Comparison of ENCODE assay signal across 9 cellular contexts in genomic region chr11:14414470-14415461, GRCh38. TPM values are rescaled to one million over a fixed set of nuclear protein-coding genes. Genes with fewer than 3 reads are reported as not detected.
DNase-seq lines count a peak whose midpoint lies in the region; ATAC-seq and TF ChIP-seq lines count a peak whose summit lies in the region.
"Had no signal": no experiment of that assay in that cellular context is flagged by ENCODE, and none has a peak within 500 bp of the region (broad histone marks: within the 10 kb centered on the region; RNA-seq: fewer than 3 reads in every experiment).

No MANE protein-coding gene starts in this region.

- no peak overlapping the region for H3K27ac ChIP-seq in CD4-positive, CD25-positive, alpha-beta regulatory T cell (ENCODE audit: insufficient read depth, low read length, poor library complexity, severe bottlenecking)
- no peak overlapping the region for H3K27ac ChIP-seq in SK-N-SH (ENCODE audit: low read depth in 2 of 2, low read length in 1 of 2)
- H3K27ac ChIP-seq: epithelial cell of prostate had no signal

- POLR2A ChIA-PET in SK-N-SH (lab: Yijun Ruan, JAX): no interaction called here

- H3K4me1 ChIP-seq in CD4-positive, CD25-positive, alpha-beta regulatory T cell (ENCODE audit: control insufficient read depth, insufficient read depth, low read length, poor library complexity, severe bottlenecking): peaks cover 20% of the 10 kb centered on the region
- H3K4me1 ChIP-seq in SK-N-SH (ENCODE audit: control insufficient read depth in 1 of 2, insufficient read depth in 2 of 2, low read depth in 1 of 2, low read length in 1 of 2): peaks cover 8 to 12% of the 10 kb centered on the region in 2 experiments; a peak in 3 of 4 replicates

- no peak for TF ChIP-seq RAD21 in SK-N-SH (IDR thresholded peaks at IDR 0.05; ENCODE audit: low read length)

- no peaks in the 10 kb centered on the region for H3K27me3 Mint-ChIP-seq in CD4-positive, CD25-positive, alpha-beta regulatory T cell

- H3K9ac ChIP-seq in SK-N-SH: no peak overlapping the region

- no peaks in the 10 kb centered on the region for H3K79me2 ChIP-seq in SK-N-SH (ENCODE audit: insufficient read depth)

- H3K36me3 Mint-ChIP-seq in CD4-positive, CD25-positive, alpha-beta regulatory T cell: no peaks in the 10 kb centered on the region
- H3K36me3 Mint-ChIP-seq in activated naive CD4-positive, alpha-beta T cell treated with anti-CD3 and anti-CD28 coated beads, Interleukin-2, amount 50 U/mL, for 72 hours: no peaks in the 10 kb centered on the region

- no peaks in the 10 kb centered on the region for H3F3A ChIP-seq in SK-N-SH (replicated peaks; ENCODE audit: insufficient read depth)

- TF ChIP-seq EP300 in SK-N-SH (IDR thresholded peaks at IDR 0.05; ENCODE audit: borderline replicate concordance in 1 of 2, low read depth in 1 of 2, low read length in 1 of 2): no peak

- no peaks in the 10 kb centered on the region for H3K9me3 ChIP-seq in CD4-positive, CD25-positive, alpha-beta regulatory T cell (ENCODE audit: control insufficient read depth in 2 of 2, low read length in 2 of 2)
- no peaks in the 10 kb centered on the region for H3K9me3 ChIP-seq in SK-N-SH

- H4K20me1 ChIP-seq in SK-N-SH (ENCODE audit: insufficient read depth): no peaks in the 10 kb centered on the region

- H3K36me3 ChIP-seq in CD4-positive, CD25-positive, alpha-beta regulatory T cell (ENCODE audit: control insufficient read depth, insufficient read depth, low read length): no peaks in the 10 kb centered on the region
- H3K36me3 ChIP-seq in SK-N-SH (replicated peaks in 1 of 2; ENCODE audit: control insufficient read depth in 1 of 2, insufficient read depth in 2 of 2, low read length in 1 of 2): no peaks in the 10 kb centered on the region

- peak overlapping the region; percentile 61 for H3K4me3 ChIP-seq in CD4-positive, CD25-positive, alpha-beta regulatory T cell (ENCODE audit: low read depth, low read length)
- H3K4me3 ChIP-seq in SK-N-SH (ENCODE audit: low read depth in 2 of 2, low read length in 1 of 2): no peak overlapping the region

- no peaks in the 10 kb centered on the region for H3K9me2 ChIP-seq in SK-N-SH

- peak overlapping the region; percentile 0 to 71 (median 44) for H3K4me3 Mint-ChIP-seq in CD4-positive, CD25-positive, alpha-beta regulatory T cell

- no peaks in the 10 kb centered on the region for H3K9me3 Mint-ChIP-seq in CD4-positive, CD25-positive, alpha-beta regulatory T cell
- no peaks in the 10 kb centered on the region for H3K9me3 Mint-ChIP-seq in activated naive CD4-positive, alpha-beta T cell treated with anti-CD3 and anti-CD28 coated beads, Interleukin-2, amount 50 U/mL, for 72 hours

- CTCF ChIA-PET in SK-N-SH (lab: Yijun Ruan, JAX): interaction anchor here (1.6 kb wide), 1 partner anchor 16 kb away, joined by 5 read pairs; no protein-coding TSS in a partner anchor

- peak; percentile 98 to 99 for ATAC-seq in CD4-positive, CD25-positive, alpha-beta regulatory T cell (ENCODE audit: low read depth in 2 of 2)
- peak; percentile 85 for ATAC-seq in GM21786 (IDR thresholded peaks at IDR 0.05; ENCODE audit: unreplicated experiment)
- peak; percentile 98 for ATAC-seq in activated naive CD4-positive, alpha-beta T cell treated with anti-CD3 and anti-CD28 coated beads, Interleukin-2, amount 50 U/mL, for 72 hours

- peak; percentile 2 to 97 (median 43) for DNase-seq in CD4-positive, CD25-positive, alpha-beta regulatory T cell
- DNase-seq in SK-N-SH (no peak), HCEC 1CT (no peak), iPS-NIHi11 (ENCODE audit: low spot score) (no peak), nucleus accumbens (lab: John Stamatoyannopoulos, UW) (no peak)
- DNase-seq in activated naive CD4-positive, alpha-beta T cell treated with anti-CD3 and anti-CD28 coated beads, Interleukin-2, amount 50 U/mL, for 72 hours (ENCODE audit: low spot score in 2 of 2): peak; percentile 72 to 87
- DNase-seq in stimulated activated CD4-positive, alpha-beta T cell treated with anti-CD3 and anti-CD28 coated beads, Interleukin-1b, Interleukin-23, amount 100 ng/mL, for 24 hours (ENCODE audit: low read depth in 4 of 4, low spot score in 1 of 4): peak; percentile 12 to 63 (median 44)

- 64% methylated on average over 7 of the region's 7 CpGs for WGBS in SK-N-SH (ENCODE audit: low lambda C conversion rate)

- TF ChIP-seq CTCF in SK-N-SH (IDR thresholded peaks at IDR 0.05): peak; percentile 11; the same call in 1 of the 2 replicates

- no peaks in the 10 kb centered on the region for H3K27me3 ChIP-seq in CD4-positive, CD25-positive, alpha-beta regulatory T cell (ENCODE audit: control insufficient read depth, insufficient read depth, low read length)
- no peaks in the 10 kb centered on the region for H3K27me3 ChIP-seq in SK-N-SH (ENCODE audit: insufficient read depth)

- H3K27ac Mint-ChIP-seq in CD4-positive, CD25-positive, alpha-beta regulatory T cell: peak overlapping the region; percentile 77 to 94 (median 77)
- peak overlapping the region; percentile 92 to 93 for H3K27ac Mint-ChIP-seq in activated naive CD4-positive, alpha-beta T cell treated with anti-CD3 and anti-CD28 coated beads, Interleukin-2, amount 50 U/mL, for 72 hours

- H2AFZ ChIP-seq in SK-N-SH (ENCODE audit: low read depth): peak overlapping the region; percentile 25; the same call in 1 of the 2 replicates

- H3K4me1 Mint-ChIP-seq in CD4-positive, CD25-positive, alpha-beta regulatory T cell: peaks cover 6 to 25% (median 14%) of the 10 kb centered on the region in 4 donors

- peak overlapping the region; percentile 12; the same call in 1 of the 2 replicates for H3K4me2 ChIP-seq in SK-N-SH

TF ChIP-seq in SK-N-SH, 30 proteins besides CTCF, POLR2A, EP300 and RAD21 (continues in another document):
- TF ChIP-seq FOXM1 (IDR thresholded peaks at IDR 0.05; ENCODE audit: low read depth) (no peak), NFIC (IDR thresholded peaks at IDR 0.05; ENCODE audit: borderline replicate concordance) (0 out of 2 replicates have a peak, but pooled peaks have one; percentile 7), EZH2phosphoT487 (IDR thresholded peaks at IDR 0.05; ENCODE audit: borderline replicate concordance, low read depth) (no peak), RCOR1 (IDR thresholded peaks at IDR 0.05; ENCODE audit: low read length) (no peak), TCF12 (IDR thresholded peaks at IDR 0.05) (peak; percentile 56), JUND (IDR thresholded peaks at IDR 0.05) (0 out of 2 replicates have a peak, but pooled peaks have one; percentile 34), MXI1 (IDR thresholded peaks at IDR 0.05; ENCODE audit: low read depth, low read length) (no peak), SIN3A (IDR thresholded peaks at IDR 0.05; ENCODE audit: borderline replicate concordance, low read depth, low read length) (no peak), YY1 (IDR thresholded peaks at IDR 0.05; ENCODE audit: low read depth) (no peak), ELF1 (IDR thresholded peaks at IDR 0.05) (no peak), POLR2AphosphoS5 (IDR thresholded peaks at IDR 0.05; ENCODE audit: low read depth, low read length) (no peak), RFX5 (IDR thresholded peaks at IDR 0.05; ENCODE audit: low read length) (no peak), FOSL2 (IDR thresholded peaks at IDR 0.05; ENCODE audit: borderline replicate concordance, low read depth) (peak; percentile 5; the same call in 1 of the 2 replicates), USF1 (IDR thresholded peaks at IDR 0.05; ENCODE audit: borderline replicate concordance, low read depth) (no peak)
- TF ChIP-seq, protein P1, sequence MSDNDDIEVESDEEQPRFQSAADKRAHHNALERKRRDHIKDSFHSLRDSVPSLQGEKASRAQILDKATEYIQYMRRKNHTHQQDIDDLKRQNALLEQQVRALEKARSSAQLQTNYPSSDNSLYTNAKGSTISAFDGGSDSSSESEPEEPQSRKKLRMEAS (IDR thresholded peaks at IDR 0.05; ENCODE audit: low read depth): no peak
- TF ChIP-seq, protein P2, sequence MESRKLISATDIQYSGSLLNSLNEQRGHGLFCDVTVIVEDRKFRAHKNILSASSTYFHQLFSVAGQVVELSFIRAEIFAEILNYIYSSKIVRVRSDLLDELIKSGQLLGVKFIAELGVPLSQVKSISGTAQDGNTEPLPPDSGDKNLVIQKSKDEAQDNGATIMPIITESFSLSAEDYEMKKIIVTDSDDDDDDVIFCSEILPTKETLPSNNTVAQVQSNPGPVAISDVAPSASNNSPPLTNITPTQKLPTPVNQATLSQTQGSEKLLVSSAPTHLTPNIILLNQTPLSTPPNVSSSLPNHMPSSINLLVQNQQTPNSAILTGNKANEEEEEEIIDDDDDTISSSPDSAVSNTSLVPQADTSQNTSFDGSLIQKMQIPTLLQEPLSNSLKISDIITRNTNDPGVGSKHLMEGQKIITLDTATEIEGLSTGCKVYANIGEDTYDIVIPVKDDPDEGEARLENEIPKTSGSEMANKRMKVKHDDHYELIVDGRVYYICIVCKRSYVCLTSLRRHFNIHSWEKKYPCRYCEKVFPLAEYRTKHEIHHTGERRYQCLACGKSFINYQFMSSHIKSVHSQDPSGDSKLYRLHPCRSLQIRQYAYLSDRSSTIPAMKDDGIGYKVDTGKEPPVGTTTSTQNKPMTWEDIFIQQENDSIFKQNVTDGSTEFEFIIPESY (IDR thresholded peaks at IDR 0.05; ENCODE audit: borderline replicate concordance, low read depth): no peak
- TF ChIP-seq, protein P3, sequence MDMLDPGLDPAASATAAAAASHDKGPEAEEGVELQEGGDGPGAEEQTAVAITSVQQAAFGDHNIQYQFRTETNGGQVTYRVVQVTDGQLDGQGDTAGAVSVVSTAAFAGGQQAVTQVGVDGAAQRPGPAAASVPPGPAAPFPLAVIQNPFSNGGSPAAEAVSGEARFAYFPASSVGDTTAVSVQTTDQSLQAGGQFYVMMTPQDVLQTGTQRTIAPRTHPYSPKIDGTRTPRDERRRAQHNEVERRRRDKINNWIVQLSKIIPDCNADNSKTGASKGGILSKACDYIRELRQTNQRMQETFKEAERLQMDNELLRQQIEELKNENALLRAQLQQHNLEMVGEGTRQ (IDR thresholded peaks at IDR 0.05; ENCODE audit: borderline replicate concordance, low read depth, low read length): no peak

RNA-seq across cellular contexts. Expression of gene RRAS2, which starts 55.8 kb away (rescaled TPM):
- total RNA-seq in CD4-positive, CD25-positive, alpha-beta regulatory T cell: 13.9 TPM
- 1 to 10 TPM; 1.8 to 4.9 (median 4.1) TPM for polyA plus RNA-seq in CD4-positive, CD25-positive, alpha-beta regulatory T cell
- 53.3 and 55.3 TPM in 2 replicates for polyA plus RNA-seq in SK-N-SH (2012; rRNA removed)
- 73.7 and 93.3 TPM in 2 replicates for polyA plus RNA-seq in SK-N-SH (2012; cell fraction: cytosol; rRNA removed)
- 19.4 and 31.6 TPM in 2 replicates for polyA plus RNA-seq in SK-N-SH (2012; cell fraction: nucleus; rRNA removed)
- 10 to 100 TPM; 32.7 to 56.6 TPM for total RNA-seq in activated naive CD4-positive, alpha-beta T cell treated with anti-CD3 and anti-CD28 coated beads, Interleukin-2, amount 50 U/mL, for 72 hours

Comparison
In these comparisons a context has a peak if more than half of its experiments do, and no peak if none do; other contexts are left out.
1. DNase-seq: peak in CD4-positive, CD25-positive, alpha-beta regulatory T cell (3 of 3), activated naive CD4-positive, alpha-beta T cell treated with anti-CD3 and anti-CD28 coated beads, Interleukin-2, amount 50 U/mL, for 72 hours (2 of 2) and stimulated activated CD4-positive, alpha-beta T cell treated with anti-CD3 and anti-CD28 coated beads, Interleukin-1b, Interleukin-23, amount 100 ng/mL, for 24 hours (4 of 4); none in SK-N-SH (single experiment), HCEC 1CT (single experiment), iPS-NIHi11 (single experiment) and nucleus accumbens (0 of 56).
2. Peak in every context shown above with its lines, with median percentiles within 50 percentile points of each other: ATAC-seq.